Comparison of ENCODE assay signal across 9 cellular contexts in the genomic region with DNA sequence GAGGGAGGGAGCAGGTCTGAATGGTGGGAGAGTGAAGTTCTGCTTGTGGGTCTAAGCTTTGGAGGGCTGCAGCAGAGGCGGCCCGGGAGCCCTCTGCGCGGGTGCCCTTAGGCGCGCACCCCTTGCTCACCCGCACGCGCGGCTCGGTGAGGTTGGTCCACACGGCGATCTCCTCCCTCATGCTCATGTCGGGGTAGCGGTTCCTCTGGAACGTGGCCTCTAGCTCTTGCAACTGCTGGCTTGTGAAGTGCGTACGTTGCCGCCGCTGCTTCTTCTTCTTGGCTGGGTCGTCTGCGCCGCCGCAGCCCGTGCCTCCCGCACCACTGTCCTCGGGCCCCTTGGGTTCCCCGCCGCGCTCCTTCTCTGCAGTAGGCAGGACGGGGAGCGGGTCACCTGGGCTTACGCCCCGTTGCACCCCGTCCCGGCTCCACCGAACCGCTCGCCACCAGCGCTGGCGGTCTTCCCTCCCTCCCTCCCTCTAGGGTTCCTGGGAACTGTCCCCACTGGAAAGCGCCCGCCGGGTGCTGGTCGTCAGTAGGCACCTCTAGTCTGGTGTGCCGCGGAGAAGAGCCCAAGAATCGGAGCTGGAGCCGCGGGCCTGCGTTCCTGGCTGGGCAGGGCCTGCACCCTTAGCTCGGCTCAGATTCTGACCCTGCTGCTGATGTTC. TPM values are rescaled to one million over a fixed set of nuclear protein-coding genes. Genes with fewer than 3 reads are reported as not detected.
A peak's percentile ranks its signal among the peaks of the same experiment; 100 is the strongest.
DNase-seq lines count a peak whose midpoint lies in the region; ATAC-seq, FAIRE-seq and TF ChIP-seq lines count a peak whose summit lies in the region.
"Had no signal": no experiment of that assay in that cellular context is flagged by ENCODE, and none has a peak within 500 bp of the region (broad histone marks: within the 10 kb centered on the region; RNA-seq: fewer than 3 reads in every experiment).

No MANE protein-coding gene starts in this region.

- H3K27me3 ChIP-seq in CD4-positive, alpha-beta memory T cell (ENCODE audit: insufficient read depth, low read length) = peaks cover 30% of the 10 kb centered on the region
- H3K27me3 ChIP-seq in MM.1S (replicated peaks; ENCODE audit: insufficient read depth, low read length) = no peaks in the 10 kb centered on the region
- no peaks in the 10 kb centered on the region for H3K27me3 ChIP-seq in bronchial epithelial cell (ENCODE audit: control insufficient read depth, insufficient read depth, low read length)
- peaks cover 0 to 37% of the 10 kb centered on the region in 2 donors for H3K27me3 ChIP-seq in naive thymus-derived CD4-positive, alpha-beta T cell (ENCODE audit: control insufficient read depth in 2 of 2, insufficient read depth in 2 of 2, low read length in 2 of 2)

- H3K79me2 ChIP-seq in MM.1S (ENCODE audit: low read length) = peaks cover 58% of the 10 kb centered on the region

- intact Hi-C loops in CD4-positive, alpha-beta memory T cell (cut with micrococcal nuclease) = no loop called here
- intact Hi-C loops in naive thymus-derived CD4-positive, alpha-beta T cell (cut with micrococcal nuclease) = loop anchor here (10.0 kb wide), 2 partner anchors 66 to 294 kb away; partner anchors contain the start of gene CATSPER3 (in 1 of the 2)

- DNase-seq in CD4-positive, alpha-beta memory T cell = no peak
- DNase-seq in MM.1S (peak; percentile 14), bronchial epithelial cell (ENCODE audit: low read depth) (no peak), NCI-H2107 (lab: John Stamatoyannopoulos, UW) (no peak), NCI-H2227 (lab: John Stamatoyannopoulos, UW; ENCODE audit: unreplicated experiment) (no peak)
- peak in 2 of 9 donors; percentile 4 to 12 for DNase-seq in naive thymus-derived CD4-positive, alpha-beta T cell
- no peak for DNase-seq in activated effector memory CD4-positive, alpha-beta T cell treated with Interleukin-2 at 50 U/mL for 16 hours

- peaks cover 9% of the 10 kb centered on the region; the same call in 1 of the 2 replicates for H3F3A ChIP-seq in MM.1S (ENCODE audit: insufficient read depth, low read length)

- peaks cover 0 to 9% (median 2%) of the 10 kb centered on the region in 8 donors for H3K9me3 Mint-ChIP-seq in CD4-positive, alpha-beta memory T cell
- H3K9me3 Mint-ChIP-seq in naive thymus-derived CD4-positive, alpha-beta T cell = peaks cover 0 to 12% (median 4%) of the 10 kb centered on the region in 11 donors

- peaks cover 0 to 3% of the 10 kb centered on the region in 2 donors for H3K36me3 Mint-ChIP-seq in CD4-positive, alpha-beta memory T cell
- peaks cover 0 to 5% (median 3%) of the 10 kb centered on the region in 5 donors for H3K36me3 Mint-ChIP-seq in naive thymus-derived CD4-positive, alpha-beta T cell

- no peaks in the 10 kb centered on the region for H4K20me1 ChIP-seq in MM.1S (ENCODE audit: insufficient read depth, low read length)

- CTCF ChIA-PET in CD4-positive, alpha-beta memory T cell (lab: Charles Lee; ENCODE audit: partially characterized antibody) = no interaction called here
- CTCF ChIA-PET in naive thymus-derived CD4-positive, alpha-beta T cell (lab: Charles Lee) = no interaction called here

- peak overlapping the region in 7 of 8 donors; percentile 40 to 76 (median 52) for H3K4me3 Mint-ChIP-seq in CD4-positive, alpha-beta memory T cell
- peak overlapping the region; percentile 6 to 87 (median 80) for H3K4me3 Mint-ChIP-seq in naive thymus-derived CD4-positive, alpha-beta T cell

- peaks cover 24% of the 10 kb centered on the region for H3K4me1 ChIP-seq in CD4-positive, alpha-beta memory T cell (ENCODE audit: insufficient read depth, low read length)
- H3K4me1 ChIP-seq in MM.1S (ENCODE audit: low read length) = no peaks in the 10 kb centered on the region
- H3K4me1 ChIP-seq in naive thymus-derived CD4-positive, alpha-beta T cell (ENCODE audit: control insufficient read depth in 2 of 2, insufficient read depth in 2 of 2, low read length in 2 of 2) = peaks cover 0 to 14% of the 10 kb centered on the region in 2 donors

- H3K9me2 ChIP-seq in MM.1S (replicated peaks; ENCODE audit: insufficient read depth, low read length) = no peaks in the 10 kb centered on the region

- H3K27ac Mint-ChIP-seq in CD4-positive, alpha-beta memory T cell = no peak overlapping the region
- H3K27ac Mint-ChIP-seq in naive thymus-derived CD4-positive, alpha-beta T cell = no peak overlapping the region

- H3K27ac ChIP-seq in CD4-positive, alpha-beta memory T cell (ENCODE audit: low read depth, low read length) = no peak overlapping the region
- peak overlapping the region; percentile 56; the same call in 1 of the 2 replicates for H3K27ac ChIP-seq in MM.1S (ENCODE audit: low read length)
- no peak overlapping the region for H3K27ac ChIP-seq in naive thymus-derived CD4-positive, alpha-beta T cell (ENCODE audit: low read depth, low read length)

- TF ChIP-seq CTCF in MM.1S (IDR thresholded peaks at IDR 0.05; ENCODE audit: low read length) (no peak), bronchial epithelial cell (IDR thresholded peaks at IDR 0.05; ENCODE audit: insufficient read depth, low read length, severe bottlenecking) (no peak)

- peaks cover 56% of the 10 kb centered on the region in 2 donors for H3K27me3 Mint-ChIP-seq in CD4-positive, alpha-beta memory T cell
- peaks cover 72 to 79% (median 76%) of the 10 kb centered on the region in 5 donors for H3K27me3 Mint-ChIP-seq in naive thymus-derived CD4-positive, alpha-beta T cell

- H2AFZ ChIP-seq in MM.1S (ENCODE audit: low read length) = no peak overlapping the region

- ATAC-seq in naive thymus-derived CD4-positive, alpha-beta T cell = peak; percentile 25
- no peak for ATAC-seq in HG02852 (IDR thresholded peaks at IDR 0.05; ENCODE audit: unreplicated experiment)

- peak overlapping the region; percentile 89 for H3K9ac ChIP-seq in MM.1S (ENCODE audit: low read length)

- no peak for FAIRE-seq in bronchial epithelial cell (lab: Jason Lieb, UNC)
- FAIRE-seq: islet of Langerhans had no signal

- H3K36me3 ChIP-seq in CD4-positive, alpha-beta memory T cell (ENCODE audit: insufficient read depth, low read length) = no peaks in the 10 kb centered on the region
- no peaks in the 10 kb centered on the region for H3K36me3 ChIP-seq in MM.1S (replicated peaks; ENCODE audit: insufficient read depth, low read length)
- H3K36me3 ChIP-seq in bronchial epithelial cell (ENCODE audit: control insufficient read depth, insufficient read depth, low read length) = peaks cover 22% of the 10 kb centered on the region
- H3K36me3 ChIP-seq in naive thymus-derived CD4-positive, alpha-beta T cell (ENCODE audit: control insufficient read depth in 2 of 3, insufficient read depth in 3 of 3, low read length in 3 of 3) = no peaks in the 10 kb centered on the region

- POLR2A ChIA-PET in CD4-positive, alpha-beta memory T cell (lab: Charles Lee; ENCODE audit: partially characterized antibody) = no interaction called here
- POLR2A ChIA-PET in naive thymus-derived CD4-positive, alpha-beta T cell (lab: Charles Lee) = no interaction called here

- peak overlapping the region; percentile 71 for H3K4me2 ChIP-seq in MM.1S (ENCODE audit: low read depth, low read length)

- H3K9me3 ChIP-seq in CD4-positive, alpha-beta memory T cell (ENCODE audit: control insufficient read depth in 1 of 2, low read length in 2 of 2) = no peaks in the 10 kb centered on the region
- no peaks in the 10 kb centered on the region for H3K9me3 ChIP-seq in MM.1S (replicated peaks; ENCODE audit: insufficient read depth, low read length)
- H3K9me3 ChIP-seq in naive thymus-derived CD4-positive, alpha-beta T cell (ENCODE audit: control insufficient read depth in 2 of 3, low read length in 3 of 3) = no peaks in the 10 kb centered on the region

- H3K4me1 Mint-ChIP-seq in CD4-positive, alpha-beta memory T cell = peaks cover 22 to 52% (median 36%) of the 10 kb centered on the region in 4 donors
- H3K4me1 Mint-ChIP-seq in naive thymus-derived CD4-positive, alpha-beta T cell = peaks cover 32 to 60% (median 45%) of the 10 kb centered on the region in 7 donors

- no peak overlapping the region for H3K4me3 ChIP-seq in CD4-positive, alpha-beta memory T cell (ENCODE audit: low read length in 2 of 2)
- H3K4me3 ChIP-seq in MM.1S (ENCODE audit: low read length) = peak overlapping the region; percentile 92
- H3K4me3 ChIP-seq in bronchial epithelial cell (ENCODE audit: low read depth, low read length) = peak overlapping the region; percentile 61
- no peak overlapping the region for H3K4me3 ChIP-seq in naive thymus-derived CD4-positive, alpha-beta T cell (ENCODE audit: low read length)

RNA-seq across cellular contexts. Expression of gene PITX1, which starts 2.7 kb away (rescaled TPM):
- total RNA-seq in CD4-positive, alpha-beta memory T cell = not detected
- polyA plus RNA-seq in CD4-positive, alpha-beta memory T cell = not detected
- total RNA-seq in bronchial epithelial cell = 87.7 and 145 TPM in 2 replicates
- under 1 TPM in 1 of 5 experiments, not detected in 4; 0.17 TPM for total RNA-seq in naive thymus-derived CD4-positive, alpha-beta T cell
- polyA plus RNA-seq in naive thymus-derived CD4-positive, alpha-beta T cell = not detected

Comparison
In these comparisons a context has a peak if more than half of its experiments do, and no peak if none do; other contexts are left out.
1. H3K4me3 ChIP-seq: peak in MM.1S (single experiment) and bronchial epithelial cell (single experiment); none in CD4-positive, alpha-beta memory T cell (0 of 2) and naive thymus-derived CD4-positive, alpha-beta T cell (single experiment).
2. RNA of gene PITX1, which starts 2.7 kb away (total RNA-seq): 87.7 to 145 TPM in bronchial epithelial cell; 0.17 TPM in naive thymus-derived CD4-positive, alpha-beta T cell and not detected in CD4-positive, alpha-beta memory T cell; every median in the first group is over 10 times any median in the second.